8 cellular contexts compared by ENCODE assay signal in genomic region chr3:126475411-126476114, GRCh38. TPM values are rescaled to one million over a fixed set of nuclear protein-coding genes. Genes with fewer than 3 reads are reported as not detected.
DNase-seq lines count a peak whose midpoint lies in the region; ATAC-seq and TF ChIP-seq lines count a peak whose summit lies in the region.

Gene ZXDC, minus strand, starts transcription at chr3:126475891. Its CDS starts 26 bp downstream, at chr3:126475865.

- H3K4me3 Mint-ChIP-seq in naive B cell: peak within 1 kb of the TSS; percentile 65 to 94 (median 90)
- H3K4me3 Mint-ChIP-seq in stimulated activated effector memory CD8-positive, alpha-beta T cell treated with anti-CD3 and anti-CD28 coated beads, Interleukin-12 subunit alpha, Interleukin-12 subunit beta, amount 100 ng/mL, for 72 hours: peak within 1 kb of the TSS; percentile 80

- peak within 1 kb of the TSS; percentile 95 for H3K4me2 ChIP-seq in DOHH2 (ENCODE audit: low read length)

- no CpG with 5 or more reads among the region's 113 CpGs for WGBS in esophagus squamous epithelium, 2 donors

- 0 out of 2 replicates have a peak, but pooled peaks cover 2% of the 10 kb centered on the region for H3F3A ChIP-seq in DOHH2 (ENCODE audit: control insufficient read depth, insufficient read depth)

- H3K4me1 ChIP-seq in DOHH2 (ENCODE audit: control insufficient read depth, low read length): peaks cover 26% of the 10 kb centered on the region
- H3K4me1 ChIP-seq in esophagus squamous epithelium: peaks cover 35 to 50% (median 36%) of the 10 kb centered on the region in 3 donors

- TF ChIP-seq CTCF in DOHH2 (IDR thresholded peaks at IDR 0.05; ENCODE audit: low read depth, low read length, poor library complexity, severe bottlenecking): peak; percentile 24
- TF ChIP-seq CTCF in esophagus squamous epithelium (IDR thresholded peaks at IDR 0.05): peak in 5 of 6 experiments; percentile 7 to 48 (median 39)

- H3K27ac Mint-ChIP-seq in naive B cell: peak within 1 kb of the TSS; percentile 80 to 95 (median 92)
- peak within 1 kb of the TSS; percentile 80 for H3K27ac Mint-ChIP-seq in stimulated activated effector memory CD8-positive, alpha-beta T cell treated with anti-CD3 and anti-CD28 coated beads, Interleukin-12 subunit alpha, Interleukin-12 subunit beta, amount 100 ng/mL, for 72 hours

- H3K4me1 Mint-ChIP-seq in naive B cell: peaks cover 33 to 43% (median 41%) of the 10 kb centered on the region in 3 donors
- H3K4me1 Mint-ChIP-seq in stimulated activated effector memory CD8-positive, alpha-beta T cell treated with anti-CD3 and anti-CD28 coated beads, Interleukin-12 subunit alpha, Interleukin-12 subunit beta, amount 100 ng/mL, for 72 hours: peaks cover 33% of the 10 kb centered on the region

- peaks cover 8 to 10% of the 10 kb centered on the region in 2 donors for H3K36me3 Mint-ChIP-seq in naive B cell
- H3K36me3 Mint-ChIP-seq in stimulated activated effector memory CD8-positive, alpha-beta T cell treated with anti-CD3 and anti-CD28 coated beads, Interleukin-12 subunit alpha, Interleukin-12 subunit beta, amount 100 ng/mL, for 72 hours: peaks cover 38% of the 10 kb centered on the region

- DNase-seq in RKO (ENCODE audit: low spot score): peak; percentile 93
- peak; percentile 93 for DNase-seq in activated T-helper 1 cell treated with Interleukin-2 at 50 U/mL for 16 hours (ENCODE audit: low read depth)
- DNase-seq in esophagus squamous epithelium (lab: John Stamatoyannopoulos, UW): peak; percentile 61
- peak; percentile 90 for DNase-seq in naive B cell
- peak; percentile 89 to 90 for DNase-seq in stimulated activated effector memory CD8-positive, alpha-beta T cell treated with anti-CD3 and anti-CD28 coated beads, Interleukin-12 subunit alpha, Interleukin-12 subunit beta, amount 100 ng/mL, for 72 hours (ENCODE audit: low spot score in 2 of 2)

- peak within 1 kb of the TSS; percentile 84 for H3K4me3 ChIP-seq in DOHH2 (ENCODE audit: low read length)
- peak within 1 kb of the TSS; percentile 52 to 92 (median 72) for H3K4me3 ChIP-seq in esophagus squamous epithelium

- H3K27me3 ChIP-seq in DOHH2 (ENCODE audit: control insufficient read depth, low read length) (no peaks in the 10 kb centered on the region), esophagus squamous epithelium (no peaks in the 10 kb centered on the region)

- peak in 3 of 4 donors; percentile 46 to 84 (median 82) for TF ChIP-seq POLR2A in esophagus squamous epithelium (IDR thresholded peaks at IDR 0.05)

- intact Hi-C loops in esophagus squamous epithelium (cut with DNase I): no loop called here

- H3K79me2 ChIP-seq in DOHH2 (ENCODE audit: control insufficient read depth, low read length): peaks cover 46% of the 10 kb centered on the region

- no peaks in the 10 kb centered on the region for H3K9me2 ChIP-seq in DOHH2 (replicated peaks; ENCODE audit: control insufficient read depth, low read length)

- H3K9me3 ChIP-seq in DOHH2 (ENCODE audit: control insufficient read depth, insufficient read depth, low read length) (no peaks in the 10 kb centered on the region), KOPT-K1 (ENCODE audit: insufficient read depth, low read length, poor library complexity, severe bottlenecking) (no peaks in the 10 kb centered on the region), esophagus squamous epithelium (no peaks in the 10 kb centered on the region)

- H3K27me3 Mint-ChIP-seq in naive B cell: peaks cover 0 to 2% (median 0%) of the 10 kb centered on the region in 3 donors

- no peaks in the 10 kb centered on the region for H3K9me3 Mint-ChIP-seq in naive B cell
- H3K9me3 Mint-ChIP-seq in stimulated activated effector memory CD8-positive, alpha-beta T cell treated with anti-CD3 and anti-CD28 coated beads, Interleukin-12 subunit alpha, Interleukin-12 subunit beta, amount 100 ng/mL, for 72 hours: no peaks in the 10 kb centered on the region

- peaks cover 20% of the 10 kb centered on the region for H4K20me1 ChIP-seq in DOHH2 (ENCODE audit: control insufficient read depth, insufficient read depth, low read depth, low read length)

- H3K36me3 ChIP-seq in DOHH2 (ENCODE audit: control insufficient read depth, low read length): peaks cover 42% of the 10 kb centered on the region
- H3K36me3 ChIP-seq in KOPT-K1 (ENCODE audit: insufficient read depth, low read length): peaks cover 32% of the 10 kb centered on the region
- H3K36me3 ChIP-seq in esophagus squamous epithelium: peaks cover 2 to 13% (median 8%) of the 10 kb centered on the region in 3 donors

- H3K27ac ChIP-seq in DOHH2 (ENCODE audit: low read depth, low read length) (no peak within 1 kb of the TSS), KOPT-K1 (ENCODE audit: low read depth, low read length, poor library complexity, severe bottlenecking) (peak within 1 kb of the TSS; percentile 75), esophagus squamous epithelium (peak within 1 kb of the TSS; percentile 89 to 99 (median 95))

- peak; percentile 84 for ATAC-seq in GM21786 (IDR thresholded peaks at IDR 0.05; ENCODE audit: unreplicated experiment)
- ATAC-seq in naive B cell (ENCODE audit: low read depth in 2 of 2): peak; percentile 79 to 83
- ATAC-seq in stimulated activated effector memory CD8-positive, alpha-beta T cell treated with anti-CD3 and anti-CD28 coated beads, Interleukin-12 subunit alpha, Interleukin-12 subunit beta, amount 100 ng/mL, for 72 hours: peak; percentile 90

RNA-seq across cellular contexts. Expression of gene ZXDC, which starts in this region (rescaled TPM):
- 10 to 100 TPM; 16.0 to 34.5 (median 27.3) TPM for total RNA-seq in esophagus squamous epithelium
- polyA plus RNA-seq in naive B cell (ENCODE audit: low read depth in 6 of 6): 10 to 100 TPM; 11.9 to 26.9 (median 16.2) TPM
